Comparison of ENCODE assay signal across 18 cellular contexts in the genomic region with DNA sequence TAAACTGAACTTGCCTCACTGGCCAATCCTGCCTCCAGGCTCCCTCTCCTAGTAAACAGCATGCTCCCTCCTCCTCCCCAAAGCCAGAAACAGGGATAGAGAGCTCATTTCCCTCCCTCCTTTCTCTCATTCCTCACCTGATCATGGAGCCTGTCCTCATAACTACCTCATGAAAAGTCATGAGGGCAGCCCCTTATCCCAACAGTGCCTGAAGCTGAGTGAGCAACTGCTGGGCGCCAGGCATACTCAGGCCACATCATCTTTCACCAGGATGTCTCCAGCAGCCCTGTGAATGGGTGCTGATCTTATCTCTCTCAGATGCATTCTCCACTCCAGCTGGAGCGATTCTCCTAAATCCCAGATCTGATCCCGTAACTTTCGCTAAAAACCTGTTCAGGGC.
DNase-seq lines count a peak whose midpoint lies in the region; ATAC-seq and TF ChIP-seq lines count a peak whose summit lies in the region.
"Had no signal": no experiment of that assay in that cellular context is flagged by ENCODE, and none has a peak within 500 bp of the region (broad histone marks: within the 10 kb centered on the region; RNA-seq: fewer than 3 reads in every experiment).

No MANE protein-coding gene starts in this region.

- no peak overlapping the region for H3K23ac ChIP-seq in mesendoderm (ENCODE audit: low read length)

- peaks cover 9% of the 10 kb centered on the region for H3K4me1 ChIP-seq in mesendoderm (ENCODE audit: control insufficient read depth, low read depth, low read length)
- H3K4me1 ChIP-seq: A549 had no signal

- H2BK15ac ChIP-seq in mesendoderm (replicated peaks; ENCODE audit: low read depth) = no peak overlapping the region

- H3K79me2 ChIP-seq in mesendoderm (ENCODE audit: control insufficient read depth, insufficient read depth, low read length) = peaks cover 14% of the 10 kb centered on the region

- H3K27ac ChIP-seq in AG04450 (ENCODE audit: low read depth, low read length) (peak overlapping the region; percentile 11), mesendoderm (ENCODE audit: low read depth, low read length) (peak overlapping the region; percentile 78)
- H3K27ac ChIP-seq: A549, right atrium auricular region, tibial artery had no signal

- in situ Hi-C loops in G401 (cut with HindIII; ENCODE audit: low sequenced_read_pairs) = no loop called here

- H4K8ac ChIP-seq in mesendoderm (ENCODE audit: low read depth, low read length) = no peak overlapping the region

- CTCF ChIA-PET in AG04450 (lab: Charles Lee) = no interaction called here

- WGBS in mesendoderm (ENCODE audit: extremely low coverage, insufficient coverage, low lambda C conversion rate) = no CpG with 5 or more reads among the region's 4 CpGs

- H3K4me3 ChIP-seq in AG04450 (ENCODE audit: low read depth, low read length) (no peak overlapping the region), mesendoderm (ENCODE audit: low read length) (no peak overlapping the region)
- H3K4me3 ChIP-seq: A549, right atrium auricular region, tibial artery had no signal

- DNase-seq in AG04450 (ENCODE audit: low read depth, low spot score) (no peak), NCI-H226 (peak; percentile 71), dermis blood vessel endothelial cell (peak; percentile 54), mesendoderm (peak; percentile 97), kidney glomerular epithelial cell (lab: John Stamatoyannopoulos, UW) (no peak), G401 (ENCODE audit: low spot score) (no peak), occipital lobe (lab: John Stamatoyannopoulos, UW) (no peak)
- DNase-seq: activated effector memory CD4-positive, alpha-beta T cell treated with Interleukin-2 at 50 U/mL for 16 hours; amniotic stem cell; NCI-H146; NCI-H446; SIG-M5; stimulated activated CD4-positive, alpha-beta T cell treated with anti-CD3 and anti-CD28 coated beads, Interleukin-15, amount 100 ng/mL, for 24 hours; stimulated activated naive B cell treated with anti-CD40 and anti-IgM and Interleukin-4, amounts not matched to agents 10 μg/mL and 1 μg/mL and 100 μg/mL, for 72 hours; tibial artery had no signal

- ATAC-seq in GM19397 (IDR thresholded peaks at IDR 0.05; ENCODE audit: unreplicated experiment) = no peak
- ATAC-seq: A549; stimulated activated naive B cell treated with anti-CD40 and anti-IgM and Interleukin-4, amounts not matched to agents 10 μg/mL and 1 μg/mL and 100 μg/mL, for 72 hours had no signal

- no peak for TF ChIP-seq CTCF in AG04450 (IDR thresholded peaks at IDR 0.05; ENCODE audit: low read depth, low read length)

- H3K79me1 ChIP-seq in mesendoderm (ENCODE audit: low read length) = peaks cover 7% of the 10 kb centered on the region

- no peak overlapping the region for H2BK120ac ChIP-seq in mesendoderm (ENCODE audit: low read depth, low read length)

- H3K9me3 ChIP-seq in AG04450 (ENCODE audit: control insufficient read depth, insufficient read depth, low read length) = no peaks in the 10 kb centered on the region; the same call in 1 of the 2 replicates
- H3K9me3 ChIP-seq: A549, right atrium auricular region, tibial artery had no signal

- H3K9ac ChIP-seq in mesendoderm (ENCODE audit: low read length) = no peak overlapping the region

- no peaks in the 10 kb centered on the region for H3K36me3 ChIP-seq in mesendoderm (ENCODE audit: control insufficient read depth, insufficient read depth, low read length)
- H3K36me3 ChIP-seq: right atrium auricular region, tibial artery had no signal

- POLR2A ChIA-PET in AG04450 (lab: Yijun Ruan, JAX) = no interaction called here

- H3K56ac ChIP-seq in mesendoderm (ENCODE audit: low read length) = peak overlapping the region; percentile 73

- H2BK5ac ChIP-seq in mesendoderm (ENCODE audit: low read length) = peak overlapping the region; percentile 3

- no peak overlapping the region for H2AK5ac ChIP-seq in mesendoderm (ENCODE audit: low read length)

- H3K4ac ChIP-seq in mesendoderm (ENCODE audit: low read depth, low read length) = no peak overlapping the region

- H3K27me3 ChIP-seq in AG04450 (ENCODE audit: control insufficient read depth, insufficient read depth, low read length) (no peaks in the 10 kb centered on the region), mesendoderm (ENCODE audit: insufficient read depth, low read length, poor library complexity) (no peaks in the 10 kb centered on the region)
- H3K27me3 ChIP-seq: right atrium auricular region, tibial artery had no signal

- peak overlapping the region; percentile 82 for H3K18ac ChIP-seq in mesendoderm (ENCODE audit: low read length)

- no peak overlapping the region for H4K5ac ChIP-seq in mesendoderm (ENCODE audit: low read length)

- peak overlapping the region; percentile 18 for H3K4me2 ChIP-seq in mesendoderm (ENCODE audit: low read length)
- H3K4me2 ChIP-seq: A549 had no signal

Comparison
In these comparisons a context has a peak if more than half of its experiments do, and no peak if none do; other contexts are left out.
1. DNase-seq: peak in NCI-H226 (single experiment), dermis blood vessel endothelial cell (single experiment) and mesendoderm (single experiment); none in AG04450 (single experiment), kidney glomerular epithelial cell (single experiment), G401 (single experiment) and occipital lobe (single experiment).